In genomic region chr10:43818687-43819086, GRCh38 we compare ENCODE assay signal across 22 cellular contexts.
"Had no signal": no experiment of that assay in that cellular context is flagged by ENCODE, and none has a peak within 500 bp of the region (broad histone marks: within the 10 kb centered on the region; RNA-seq: fewer than 3 reads in every experiment).

No MANE protein-coding gene starts in this region.

- H3K9me3 ChIP-seq: left ventricle myocardium inferior, lower lobe of right lung, neutrophil, spleen had no signal

- ATAC-seq: foreskin keratinocyte; left cardiac atrium; lower lobe of right lung; sciatic nerve; stimulated activated naive B cell treated with anti-CD40 and anti-IgM and Interleukin-4, amounts not matched to agents 10 μg/mL and 1 μg/mL and 100 μg/mL, for 72 hours had no signal

- H3K4me3 Mint-ChIP-seq: endodermal cell; memory B cell; naive B cell; nephron progenitor cell; stimulated activated naive B cell treated with anti-CD40 and anti-IgM and Interleukin-4, amounts not matched to agents 10 μg/mL and 1 μg/mL and 100 μg/mL, for 72 hours; type B pancreatic cell had no signal

- DNase-seq: effector CD4-positive, alpha-beta T cell; endodermal cell; erythroblast; foreskin keratinocyte; kidney; left cardiac atrium; left ventricle myocardium inferior; lower lobe of right lung; naive B cell; nephron progenitor cell; posterior cingulate gyrus; spleen; stimulated activated CD4-positive, alpha-beta T cell treated with anti-CD3 and anti-CD28 coated beads, Interleukin-15, amount 100 ng/mL, for 24 hours; stimulated activated CD4-positive, alpha-beta T cell treated with anti-CD3 and anti-CD28 coated beads, Interleukin-1b, Interleukin-23, amount 100 ng/mL, for 48 hours; stimulated activated CD4-positive, alpha-beta T cell treated with anti-CD3 and anti-CD28 coated beads, Interleukin-4, amount 100 ng/mL, for 4 hours; stimulated activated naive B cell treated with anti-CD40 and anti-IgM and Interleukin-4, amounts not matched to agents 10 μg/mL and 1 μg/mL and 100 μg/mL, for 72 hours had no signal

- H3K27me3 Mint-ChIP-seq: naive B cell, type B pancreatic cell had no signal

- H3K36me3 ChIP-seq: left ventricle myocardium inferior, lower lobe of right lung, neutrophil, spleen had no signal

- H3K4me1 ChIP-seq: foreskin keratinocyte had no signal

- H3K27me3 ChIP-seq: foreskin keratinocyte, hepatocyte had no signal

- H3K4me3 ChIP-seq: coronary artery, hepatocyte, left ventricle myocardium inferior, lower lobe of right lung, spleen had no signal

- H3K36me3 Mint-ChIP-seq: memory B cell; naive B cell; stimulated activated naive B cell treated with anti-CD40 and anti-IgM and Interleukin-4, amounts not matched to agents 10 μg/mL and 1 μg/mL and 100 μg/mL, for 72 hours; type B pancreatic cell had no signal

- H3K9me3 Mint-ChIP-seq: endodermal cell; memory B cell; naive B cell; nephron progenitor cell; stimulated activated naive B cell treated with anti-CD40 and anti-IgM and Interleukin-4, amounts not matched to agents 10 μg/mL and 1 μg/mL and 100 μg/mL, for 72 hours; type B pancreatic cell had no signal

- H3K27ac Mint-ChIP-seq: endodermal cell, memory B cell, nephron progenitor cell, type B pancreatic cell had no signal

- H3K27ac ChIP-seq: coronary artery, foreskin keratinocyte, hepatocyte, lower lobe of right lung, neutrophil, spleen had no signal
